Comparison of ENCODE assay signal across 17 cellular contexts in genomic region chr3:108838411-108838810, GRCh38. TPM values are rescaled to one million over a fixed set of nuclear protein-coding genes. Genes with fewer than 3 reads are reported as not detected.
DNase-seq lines count a peak whose midpoint lies in the region; ATAC-seq and TF ChIP-seq lines count a peak whose summit lies in the region.
"Had no signal": no experiment of that assay in that cellular context is flagged by ENCODE, and none has a peak within 500 bp of the region (broad histone marks: within the 10 kb centered on the region; RNA-seq: fewer than 3 reads in every experiment).

No MANE protein-coding gene starts in this region.

- DNase-seq in activated CD4-positive, CD25-positive, alpha-beta regulatory T cell (lab: John Stamatoyannopoulos, UW): no peak
- DNase-seq in activated CD8-positive, alpha-beta T cell treated with anti-CD3 and anti-CD28 coated beads for 36 hours: peak; percentile 74
- DNase-seq in activated naive CD8-positive, alpha-beta T cell treated with anti-CD3 and anti-CD28 coated beads, Interleukin-2, amount 10 ng/mL, durations not matched to agents 7 days and 5 days: no peak
- peak; percentile 24 to 26 for DNase-seq in stimulated activated CD8-positive, alpha-beta memory T cell treated with anti-CD3 and anti-CD28 coated beads, Interleukin-7, amount 100 ng/mL, for 4 hours (ENCODE audit: low read depth in 2 of 2)
- DNase-seq in OCI-M2 (lab: John Stamatoyannopoulos, UW; ENCODE audit: unreplicated experiment) (no peak), psoas muscle (no peak)
- DNase-seq: BE2C, cerebellar nuclear complex, kidney, mesenchymal stem cell, NCI-H187 had no signal

- no peaks in the 10 kb centered on the region for H3K27me3 ChIP-seq in psoas muscle (ENCODE audit: insufficient read depth in 3 of 3, low read length in 2 of 3)

- H3K36me3 Mint-ChIP-seq in activated CD8-positive, alpha-beta T cell treated with anti-CD3 and anti-CD28 coated beads for 36 hours (ENCODE audit: low read depth): peaks cover 19% of the 10 kb centered on the region
- peaks cover 35% of the 10 kb centered on the region for H3K36me3 Mint-ChIP-seq in activated naive CD8-positive, alpha-beta T cell treated with anti-CD3 and anti-CD28 coated beads, Interleukin-2, amount 10 ng/mL, durations not matched to agents 7 days and 5 days
- H3K36me3 Mint-ChIP-seq: type B pancreatic cell had no signal

- peak overlapping the region; percentile 15 for H3K4me3 Mint-ChIP-seq in activated CD8-positive, alpha-beta T cell treated with anti-CD3 and anti-CD28 coated beads for 36 hours
- peak overlapping the region; percentile 32 for H3K4me3 Mint-ChIP-seq in activated naive CD8-positive, alpha-beta T cell treated with anti-CD3 and anti-CD28 coated beads, Interleukin-2, amount 10 ng/mL, durations not matched to agents 7 days and 5 days
- H3K4me3 Mint-ChIP-seq: neural crest cell, type B pancreatic cell had no signal

- ATAC-seq in activated CD4-positive, CD25-positive, alpha-beta regulatory T cell treated with anti-CD3 and anti-CD28 coated beads, Interleukin-2, amount 50 U/mL, for 24 hours: peak; percentile 57 to 66
- peak; percentile 76 for ATAC-seq in activated CD8-positive, alpha-beta T cell treated with anti-CD3 and anti-CD28 coated beads for 36 hours
- ATAC-seq in activated naive CD8-positive, alpha-beta T cell treated with anti-CD3 and anti-CD28 coated beads, Interleukin-2, amount 10 ng/mL, durations not matched to agents 7 days and 5 days (ENCODE audit: low read depth): peak; percentile 85
- ATAC-seq in psoas muscle: no peak
- ATAC-seq in HG02870 (IDR thresholded peaks at IDR 0.05; ENCODE audit: unreplicated experiment): no peak
- ATAC-seq: Right ventricle myocardium inferior had no signal

- no peaks in the 10 kb centered on the region for H3K4me1 ChIP-seq in psoas muscle
- H3K4me1 ChIP-seq: BE2C had no signal

- TF ChIP-seq CTCF in activated CD8-positive, alpha-beta T cell treated with anti-CD3 and anti-CD28 coated beads for 36 hours (IDR thresholded peaks at IDR 0.05): no peak
- TF ChIP-seq CTCF in psoas muscle (IDR thresholded peaks at IDR 0.05): no peak

- CTCF ChIA-PET in activated CD8-positive, alpha-beta T cell treated with anti-CD3 and anti-CD28 coated beads for 36 hours (lab: Charles Lee): interaction anchor here (0.7 to 1.5 kb wide), 6 partner anchors 10 to 77 kb away, joined by 3 to 7 read pairs (median 4); no protein-coding TSS in a partner anchor

- no peaks in the 10 kb centered on the region for H3K36me3 ChIP-seq in psoas muscle (ENCODE audit: insufficient read depth in 1 of 2, low read depth in 1 of 2)
- H3K36me3 ChIP-seq: BE2C had no signal

- no peaks in the 10 kb centered on the region for H3K27me3 Mint-ChIP-seq in activated CD8-positive, alpha-beta T cell treated with anti-CD3 and anti-CD28 coated beads for 36 hours
- no peaks in the 10 kb centered on the region for H3K27me3 Mint-ChIP-seq in activated naive CD8-positive, alpha-beta T cell treated with anti-CD3 and anti-CD28 coated beads, Interleukin-2, amount 10 ng/mL, durations not matched to agents 7 days and 5 days
- H3K27me3 Mint-ChIP-seq: type B pancreatic cell had no signal

- POLR2A ChIA-PET in activated CD8-positive, alpha-beta T cell treated with anti-CD3 and anti-CD28 coated beads for 36 hours (lab: Charles Lee): interaction anchor here (0.7 to 2.1 kb wide), 5 partner anchors 11 to 24 kb away, joined by 3 to 5 read pairs (median 4); no protein-coding TSS in a partner anchor
- POLR2A ChIA-PET in activated naive CD8-positive, alpha-beta T cell treated with anti-CD3 and anti-CD28 coated beads, Interleukin-2, amount 10 ng/mL, durations not matched to agents 7 days and 5 days (lab: Charles Lee): interaction anchor here (1.4 to 1.5 kb wide), 3 partner anchors 9 to 249 kb away, joined by 5 to 7 read pairs (median 5); partner anchors contain the start of genes CIP2A and DZIP3

- H3K4me3 ChIP-seq in psoas muscle: no peak overlapping the region

- intact Hi-C loops in activated CD8-positive, alpha-beta T cell treated with anti-CD3 and anti-CD28 coated beads for 36 hours (cut with micrococcal nuclease): loop anchor here (5.0 kb wide), 1 partner anchor 64 kb away; no protein-coding TSS in a partner anchor
- intact Hi-C loops in psoas muscle (cut with DNase I): no loop called here

- no peaks in the 10 kb centered on the region for H3K9me3 Mint-ChIP-seq in activated CD8-positive, alpha-beta T cell treated with anti-CD3 and anti-CD28 coated beads for 36 hours
- H3K9me3 Mint-ChIP-seq in activated naive CD8-positive, alpha-beta T cell treated with anti-CD3 and anti-CD28 coated beads, Interleukin-2, amount 10 ng/mL, durations not matched to agents 7 days and 5 days: peaks cover 2% of the 10 kb centered on the region
- H3K9me3 Mint-ChIP-seq: neural crest cell, type B pancreatic cell had no signal

- H3K27ac ChIP-seq in psoas muscle: no peak overlapping the region
- H3K27ac ChIP-seq: 22Rv1 had no signal

- 41% methylated on average over 3 of the region's 3 CpGs for WGBS in psoas muscle, 3 donors

- peak overlapping the region; percentile 91 for H3K27ac Mint-ChIP-seq in activated CD8-positive, alpha-beta T cell treated with anti-CD3 and anti-CD28 coated beads for 36 hours
- no peak overlapping the region for H3K27ac Mint-ChIP-seq in activated naive CD8-positive, alpha-beta T cell treated with anti-CD3 and anti-CD28 coated beads, Interleukin-2, amount 10 ng/mL, durations not matched to agents 7 days and 5 days
- H3K27ac Mint-ChIP-seq: type B pancreatic cell had no signal

- H3K9me3 ChIP-seq in psoas muscle: no peaks in the 10 kb centered on the region
- H3K9me3 ChIP-seq: BE2C had no signal

- H3K4me1 Mint-ChIP-seq in activated CD8-positive, alpha-beta T cell treated with anti-CD3 and anti-CD28 coated beads for 36 hours (ENCODE audit: low read depth): peaks cover 82% of the 10 kb centered on the region
- peaks cover 59% of the 10 kb centered on the region for H3K4me1 Mint-ChIP-seq in activated naive CD8-positive, alpha-beta T cell treated with anti-CD3 and anti-CD28 coated beads, Interleukin-2, amount 10 ng/mL, durations not matched to agents 7 days and 5 days

RNA-seq across cellular contexts. Expression of gene TRAT1, which starts 15.8 kb away (rescaled TPM):
- 10 to 100 TPM; 13.8 to 15.5 TPM for total RNA-seq in activated CD8-positive, alpha-beta T cell treated with anti-CD3 and anti-CD28 coated beads for 36 hours
- 10 to 100 TPM; 54.5 to 56.0 TPM for total RNA-seq in activated naive CD8-positive, alpha-beta T cell treated with anti-CD3 and anti-CD28 coated beads, Interleukin-2, amount 10 ng/mL, durations not matched to agents 7 days and 5 days
- under 1 TPM in 2 of 4 donors, not detected in 2; 0.14 to 0.15 TPM for total RNA-seq in psoas muscle
- under 1 TPM in 1 of 3 donors, not detected in 2; 0.03 TPM for polyA plus RNA-seq in psoas muscle
- total RNA-seq: neural crest cell, Right ventricle myocardium inferior had no signal

Comparison
In these comparisons a context has a peak if more than half of its experiments do, and no peak if none do; other contexts are left out.
1. ATAC-seq: peak in activated CD4-positive, CD25-positive, alpha-beta regulatory T cell treated with anti-CD3 and anti-CD28 coated beads, Interleukin-2, amount 50 U/mL, for 24 hours (2 of 2), activated CD8-positive, alpha-beta T cell treated with anti-CD3 and anti-CD28 coated beads for 36 hours (single experiment) and activated naive CD8-positive, alpha-beta T cell treated with anti-CD3 and anti-CD28 coated beads, Interleukin-2, amount 10 ng/mL, durations not matched to agents 7 days and 5 days (single experiment); none in psoas muscle (0 of 4) and HG02870 (single experiment).
2. DNase-seq: peak in activated CD8-positive, alpha-beta T cell treated with anti-CD3 and anti-CD28 coated beads for 36 hours (single experiment) and stimulated activated CD8-positive, alpha-beta memory T cell treated with anti-CD3 and anti-CD28 coated beads, Interleukin-7, amount 100 ng/mL, for 4 hours (2 of 2); none in activated CD4-positive, CD25-positive, alpha-beta regulatory T cell (0 of 4), activated naive CD8-positive, alpha-beta T cell treated with anti-CD3 and anti-CD28 coated beads, Interleukin-2, amount 10 ng/mL, durations not matched to agents 7 days and 5 days (single experiment), OCI-M2 (single experiment) and psoas muscle (0 of 2).
3. RNA of gene TRAT1, which starts 15.8 kb away (total RNA-seq): 54.5 to 56.0 TPM in activated naive CD8-positive, alpha-beta T cell treated with anti-CD3 and anti-CD28 coated beads, Interleukin-2, amount 10 ng/mL, durations not matched to agents 7 days and 5 days and 13.8 to 15.5 TPM in activated CD8-positive, alpha-beta T cell treated with anti-CD3 and anti-CD28 coated beads for 36 hours; 0.14 to 0.15 TPM in psoas muscle; every median in the first group is over 10 times any median in the second.